In genomic region chr5:149228610-149229297, GRCh38 we compare ENCODE assay signal across 8 cellular contexts. TPM values are rescaled to one million over a fixed set of nuclear protein-coding genes. Genes with fewer than 3 reads are reported as not detected.
A peak's percentile ranks its signal among the peaks of the same experiment; 100 is the strongest.
DNase-seq lines count a peak whose midpoint lies in the region; ATAC-seq and TF ChIP-seq lines count a peak whose summit lies in the region.

No MANE protein-coding gene starts in this region.

- no peak overlapping the region for H3K27ac Mint-ChIP-seq in activated T-cell treated with anti-CD3 and anti-CD28 coated beads, Interleukin-2, amount 50 U/mL, for 24 hours

- H3K36me3 Mint-ChIP-seq in activated T-cell treated with anti-CD3 and anti-CD28 coated beads, Interleukin-2, amount 50 U/mL, for 24 hours (ENCODE audit: low read depth): no peaks in the 10 kb centered on the region

- H3K4me3 ChIP-seq in BE2C (ENCODE audit: low read depth, low read length) (no peak overlapping the region), WI38 (ENCODE audit: low read depth, low read length) (no peak overlapping the region), heart right ventricle (no peak overlapping the region), gastrocnemius medialis (no peak overlapping the region)

- H3K27me3 ChIP-seq in BE2C (no peaks in the 10 kb centered on the region), heart right ventricle (no peaks in the 10 kb centered on the region), gastrocnemius medialis (no peaks in the 10 kb centered on the region)

- TF ChIP-seq POLR2A in gastrocnemius medialis (IDR thresholded peaks at IDR 0.05): no peak

- 23 to 26% methylated on average over 5 of the region's 5 CpGs for WGBS in heart right ventricle, 2 donors

- H3K27me3 Mint-ChIP-seq in activated T-cell treated with anti-CD3 and anti-CD28 coated beads, Interleukin-2, amount 50 U/mL, for 24 hours: no peaks in the 10 kb centered on the region

- H3K36me3 ChIP-seq in BE2C: no peaks in the 10 kb centered on the region
- H3K36me3 ChIP-seq in heart right ventricle: peaks cover 0 to 57% (median 13%) of the 10 kb centered on the region in 9 donors
- peaks cover 0 to 29% of the 10 kb centered on the region in 2 donors for H3K36me3 ChIP-seq in gastrocnemius medialis

- DNase-seq in BE2C (no peak), Kasumi-1 (lab: John Stamatoyannopoulos, UW) (peak; percentile 25 to 42), heart right ventricle (peak in 1 of 2 donors; percentile 77), gastrocnemius medialis (peak; percentile 53 to 69)
- DNase-seq in activated T-cell treated with anti-CD3 and anti-CD28 coated beads, Interleukin-2, amount 50 U/mL, for 24 hours: no peak

- no peak overlapping the region for H3K4me3 Mint-ChIP-seq in activated T-cell treated with anti-CD3 and anti-CD28 coated beads, Interleukin-2, amount 50 U/mL, for 24 hours

- H3K9me3 ChIP-seq in BE2C (no peaks in the 10 kb centered on the region), heart right ventricle (no peaks in the 10 kb centered on the region), gastrocnemius medialis (no peaks in the 10 kb centered on the region)

- ATAC-seq in heart right ventricle (peak; percentile 85 to 95 (median 92)), gastrocnemius medialis (peak; percentile 99), HG03196 (IDR thresholded peaks at IDR 0.05; ENCODE audit: unreplicated experiment) (no peak), HG03439 (IDR thresholded peaks at IDR 0.05; ENCODE audit: unreplicated experiment) (no peak)

- H3K4me1 ChIP-seq in BE2C (no peaks in the 10 kb centered on the region), heart right ventricle (peaks cover 10 to 45% (median 36%) of the 10 kb centered on the region in 9 donors), gastrocnemius medialis (peaks cover 14 to 17% of the 10 kb centered on the region in 2 donors)

- H3K27ac ChIP-seq in heart right ventricle: peak overlapping the region; percentile 42 to 79 (median 70)
- H3K27ac ChIP-seq in gastrocnemius medialis: peak overlapping the region; percentile 17 to 70 (median 52)

- in situ Hi-C loops in gastrocnemius medialis (cut with MboI; ENCODE audit: low sequenced_read_pairs in 4 of 4): loop anchor here (5.0 to 25.0 kb wide), 5 partner anchors 81 to 791 kb away; partner anchors contain the start of gene ABLIM3 (in 2 of the 4)

- no peaks in the 10 kb centered on the region for H3K9me3 Mint-ChIP-seq in activated T-cell treated with anti-CD3 and anti-CD28 coated beads, Interleukin-2, amount 50 U/mL, for 24 hours

- H3K4me1 Mint-ChIP-seq in activated T-cell treated with anti-CD3 and anti-CD28 coated beads, Interleukin-2, amount 50 U/mL, for 24 hours (ENCODE audit: low read depth): peaks cover 10% of the 10 kb centered on the region

- intact Hi-C loops in heart right ventricle (cut with DNase I): loop anchor here (1.0 to 5.0 kb wide), 5 partner anchors 85 to 88 kb away; partner anchors contain the start of gene ABLIM3 (in 8 of the 10)
- intact Hi-C loops in gastrocnemius medialis (cut with DNase I; ENCODE audit: low total_unique reads): loop anchor here (1.0 to 10.0 kb wide), 3 partner anchors 87 to 494 kb away; partner anchors contain the start of gene ABLIM3

- TF ChIP-seq CTCF in BE2C (IDR thresholded peaks at IDR 0.05; ENCODE audit: low read depth, low read length) (peak; percentile 65), WI38 (IDR thresholded peaks at IDR 0.05; ENCODE audit: low read depth, low read length) (peak; percentile 81), heart right ventricle (IDR thresholded peaks at IDR 0.05) (peak; percentile 69 to 92 (median 79)), gastrocnemius medialis (IDR thresholded peaks at IDR 0.05 in 4 of 5, conservative IDR thresholded peaks at IDR 0.05 in 1 of 5) (peak; percentile 75 to 92 (median 82))

RNA-seq across cellular contexts. Expression of gene AFAP1L1, which starts 42.9 kb away (rescaled TPM):
- 4.3 TPM for polyA plus RNA-seq in BE2C (2012; ENCODE audit: insufficient read depth, insufficient read length, low read depth)
- total RNA-seq in heart right ventricle (10 to 100 TPM; 30.3 to 61.6 (median 47.2) TPM), gastrocnemius medialis (10 to 100 TPM; 28.6 to 39.9 (median 32.9) TPM)
- polyA plus RNA-seq in heart right ventricle: 10 to 100 TPM; 35.6 to 35.9 TPM

Comparison
In these comparisons a context has a peak if more than half of its experiments do, and no peak if none do; other contexts are left out.
1. DNase-seq: peak in Kasumi-1 (2 of 2) and gastrocnemius medialis (2 of 2); none in BE2C (single experiment) and activated T-cell treated with anti-CD3 and anti-CD28 coated beads, Interleukin-2, amount 50 U/mL, for 24 hours (single experiment).
2. ATAC-seq: peak in heart right ventricle (8 of 8) and gastrocnemius medialis (2 of 2); none in HG03196 (single experiment) and HG03439 (single experiment).
3. Peak in every context shown above with its lines, with median percentiles within 50 percentile points of each other: CTCF ChIP-seq.